In genomic region chr9:38032266-38032830, GRCh38 we compare ENCODE assay signal across 12 cellular contexts. TPM values are rescaled to one million over a fixed set of nuclear protein-coding genes. Genes with fewer than 3 reads are reported as not detected.
DNase-seq lines count a peak whose midpoint lies in the region; TF ChIP-seq lines count a peak whose summit lies in the region.
"Had no signal": no experiment of that assay in that cellular context is flagged by ENCODE, and none has a peak within 500 bp of the region (broad histone marks: within the 10 kb centered on the region; RNA-seq: fewer than 3 reads in every experiment).

No MANE protein-coding gene starts in this region.

- in situ Hi-C loops in G401 (cut with HindIII; ENCODE audit: low sequenced_read_pairs) = no loop called here

- peaks cover 100% of the 10 kb centered on the region for H3K79me2 ChIP-seq in PC-9 (ENCODE audit: low read depth)

- TF ChIP-seq CTCF in PC-9 (conservative IDR thresholded peaks at IDR 0.05) (no peak), epithelial cell of esophagus (IDR thresholded peaks at IDR 0.05; ENCODE audit: insufficient read depth, low read depth, low read length, missing control alignments) (no peak), tibial nerve (IDR thresholded peaks at IDR 0.05) (no peak)

- no peak overlapping the region for H2BK15ac ChIP-seq in mesenchymal stem cell (ENCODE audit: low read depth, poor library complexity, severe bottlenecking)

- H2BK5ac ChIP-seq in mesenchymal stem cell (ENCODE audit: low read depth, low read length, poor library complexity, severe bottlenecking) = no peak overlapping the region

- CTCF ChIA-PET in PC-9 (lab: Charles Lee) = no interaction called here

- H3K4me3 ChIP-seq in PC-9 (no peak overlapping the region), epithelial cell of esophagus (ENCODE audit: low read length) (no peak overlapping the region), mesenchymal stem cell (ENCODE audit: insufficient read depth in 1 of 2, low read depth in 1 of 2, low read length in 2 of 2) (peak overlapping the region in 1 of 2 experiments; percentile 4), subcutaneous abdominal adipose tissue (ENCODE audit: low read depth in 1 of 5, low read length in 5 of 5) (peak overlapping the region in 3 of 5 donors; percentile 6 to 34 (median 11)), tibial nerve (no peak overlapping the region)
- H3K4me3 ChIP-seq: GM12878 had no signal

- peak overlapping the region; percentile 80 for H2AK5ac ChIP-seq in mesenchymal stem cell (ENCODE audit: low read length, severe bottlenecking)

- H4K91ac ChIP-seq in mesenchymal stem cell (ENCODE audit: low read length) = peak overlapping the region; percentile 72

- H3K4me2 ChIP-seq in PC-9 (peak overlapping the region; percentile 64), mesenchymal stem cell (ENCODE audit: low read length, poor library complexity, severe bottlenecking) (peak overlapping the region; percentile 13)

- H3K9ac ChIP-seq in mesenchymal stem cell (ENCODE audit: low read length) (no peak overlapping the region), subcutaneous abdominal adipose tissue (ENCODE audit: low read length in 5 of 5) (peak overlapping the region in 4 of 5 donors; percentile 34 to 58 (median 44))

- peaks cover 50% of the 10 kb centered on the region for H3F3A ChIP-seq in PC-9 (ENCODE audit: insufficient read depth, low read depth)

- peaks cover 5% of the 10 kb centered on the region; the same call in 1 of the 2 replicates for H4K20me1 ChIP-seq in PC-9 (ENCODE audit: insufficient read depth)

- peak overlapping the region in 1 of 2 experiments; percentile 14 for H3K18ac ChIP-seq in mesenchymal stem cell (ENCODE audit: low read depth in 1 of 2, low read length in 2 of 2)

- H3K27ac ChIP-seq in PC-9 (peak overlapping the region; percentile 53), mesenchymal stem cell (ENCODE audit: low read length, poor library complexity, severe bottlenecking) (peak overlapping the region; percentile 53), subcutaneous abdominal adipose tissue (ENCODE audit: low read depth, low read length) (peak overlapping the region; percentile 92), tibial nerve (peak overlapping the region in 1 of 4 donors; percentile 29)

- H3K9me2 ChIP-seq in PC-9 (ENCODE audit: insufficient read depth) = no peaks in the 10 kb centered on the region

- H2BK12ac ChIP-seq in mesenchymal stem cell (ENCODE audit: low read length in 2 of 2) = no peak overlapping the region

- POLR2A ChIA-PET in PC-9 (lab: Charles Lee; ENCODE audit: unreplicated experiment) = no interaction called here

- no peaks in the 10 kb centered on the region for H3K9me3 ChIP-seq in PC-9 (ENCODE audit: insufficient read depth, low read depth)
- H3K9me3 ChIP-seq in mesenchymal stem cell (ENCODE audit: control insufficient read depth, low read length) = no peaks in the 10 kb centered on the region
- no peaks in the 10 kb centered on the region for H3K9me3 ChIP-seq in subcutaneous abdominal adipose tissue (ENCODE audit: control insufficient read depth in 5 of 5, low read length in 5 of 5)
- no peaks in the 10 kb centered on the region for H3K9me3 ChIP-seq in tibial nerve

- H2AFZ ChIP-seq in PC-9 (no peak overlapping the region), mesenchymal stem cell (ENCODE audit: low read depth, low read length) (no peak overlapping the region)

- no TSS peak for BruUV-seq in PC-9 (replicated peaks; lab: Mats Ljungman, UMichigan)

- H3K14ac ChIP-seq in mesenchymal stem cell (ENCODE audit: low read length in 2 of 2) = peak overlapping the region in 1 of 2 experiments; percentile 66

- H4K8ac ChIP-seq in mesenchymal stem cell (ENCODE audit: low read length) = no peak overlapping the region

- H3K79me1 ChIP-seq in mesenchymal stem cell (replicated peaks; ENCODE audit: low read length, poor library complexity, severe bottlenecking) = no peaks in the 10 kb centered on the region

- peak overlapping the region in 1 of 2 experiments; percentile 73 for H3K4ac ChIP-seq in mesenchymal stem cell (ENCODE audit: low read depth in 1 of 2, low read length in 2 of 2)

- WGBS in mesenchymal stem cell = 91% methylated on average over 12 of the region's 12 CpGs
- WGBS in tibial nerve, 2 donors = 72 to 82% methylated on average over 9 to 12 of the region's 12 CpGs

- H3K4me1 ChIP-seq in PC-9 (replicated peaks; ENCODE audit: insufficient read depth) (peaks cover 91% of the 10 kb centered on the region), mesenchymal stem cell (ENCODE audit: control insufficient read depth, insufficient read depth, low read depth, low read length) (peaks cover 54% of the 10 kb centered on the region), subcutaneous abdominal adipose tissue (ENCODE audit: control insufficient read depth in 5 of 5, insufficient read depth in 5 of 5, low read length in 5 of 5) (peaks cover 19 to 72% (median 41%) of the 10 kb centered on the region in 5 donors), tibial nerve (peaks cover 0 to 29% (median 10%) of the 10 kb centered on the region in 4 donors)

- DNase-seq in PC-9 (peak; percentile 59 to 85), epithelial cell of esophagus (ENCODE audit: low read depth) (peak; percentile 59), mesenchymal stem cell (no peak), ecto neural progenitor cell (ENCODE audit: low spot score) (no peak), G401 (ENCODE audit: low spot score) (no peak), tibial nerve (ENCODE audit: low spot score in 2 of 2) (no peak), DMS53 (lab: John Stamatoyannopoulos, UW) (no peak)
- DNase-seq: activated CD4-positive, alpha-beta memory T cell treated with anti-CD3 and anti-CD28 coated beads for 36 hours; NCI-H1105; NCI-H69 had no signal

- no peaks in the 10 kb centered on the region for H3K36me3 ChIP-seq in PC-9 (ENCODE audit: low read depth)
- H3K36me3 ChIP-seq in mesenchymal stem cell (ENCODE audit: control insufficient read depth in 1 of 2, insufficient read depth in 2 of 2, low read depth in 1 of 2, low read length in 2 of 2) = peaks cover 0 to 8% of the 10 kb centered on the region in 2 experiments
- H3K36me3 ChIP-seq in subcutaneous abdominal adipose tissue (ENCODE audit: control insufficient read depth in 5 of 5, insufficient read depth in 5 of 5, low read length in 5 of 5) = no peaks in the 10 kb centered on the region
- no peaks in the 10 kb centered on the region for H3K36me3 ChIP-seq in tibial nerve

- TF ChIP-seq POLR2A in tibial nerve (IDR thresholded peaks at IDR 0.05) = no peak

- no peak overlapping the region for H2BK120ac ChIP-seq in mesenchymal stem cell (ENCODE audit: low read depth, low read length)

- H3K23ac ChIP-seq in mesenchymal stem cell (ENCODE audit: low read length in 2 of 2) = no peak overlapping the region

- intact Hi-C loops in PC-9 (cut with micrococcal nuclease; ENCODE audit: unreplicated experiment) = no loop called here

- TF ChIP-seq EP300 in tibial nerve (IDR thresholded peaks at IDR 0.05) = peak in 1 of 2 donors; percentile 40

- no peaks in the 10 kb centered on the region for H3K27me3 ChIP-seq in PC-9 (ENCODE audit: insufficient read depth, low read depth)
- no peaks in the 10 kb centered on the region for H3K27me3 ChIP-seq in mesenchymal stem cell (ENCODE audit: control insufficient read depth in 1 of 2, insufficient read depth in 1 of 2, low read length in 2 of 2)
- H3K27me3 ChIP-seq in subcutaneous abdominal adipose tissue (ENCODE audit: control insufficient read depth in 5 of 5, insufficient read depth in 4 of 5, low read length in 5 of 5) = no peaks in the 10 kb centered on the region
- H3K27me3 ChIP-seq in tibial nerve = no peaks in the 10 kb centered on the region

RNA-seq across cellular contexts. Expression of gene SHB, which starts 36.7 kb away (rescaled TPM):
- total RNA-seq in PC-9 (2021) (22.7 and 23.8 TPM in 2 replicates), tibial nerve (10 to 100 TPM in 2 of 4 donors, 1 to 10 TPM in 2; 6.3 to 15.9 (median 11.6) TPM)
- 18.4 TPM for polyA plus RNA-seq in mesenchymal stem cell (2013, experiment 1 of 2)
- 17.9 TPM for polyA plus RNA-seq in mesenchymal stem cell (2013, experiment 2 of 2)
- total RNA-seq in G401 (2014; rRNA removed; shearing (Covaris generic)) = 18.4 and 24.9 TPM in 2 replicates

Comparison
In these comparisons a context has a peak if more than half of its experiments do, and no peak if none do; other contexts are left out.
1. DNase-seq: peak in PC-9 (2 of 2) and epithelial cell of esophagus (single experiment); none in mesenchymal stem cell (single experiment), ecto neural progenitor cell (single experiment), G401 (single experiment), tibial nerve (0 of 2) and DMS53 (single experiment).
2. H3K4me3 ChIP-seq: peak in subcutaneous abdominal adipose tissue (3 of 5); none in PC-9 (single experiment), epithelial cell of esophagus (single experiment) and tibial nerve (0 of 4).